ENCODE assay signal across 8 cellular contexts in the genomic region with DNA sequence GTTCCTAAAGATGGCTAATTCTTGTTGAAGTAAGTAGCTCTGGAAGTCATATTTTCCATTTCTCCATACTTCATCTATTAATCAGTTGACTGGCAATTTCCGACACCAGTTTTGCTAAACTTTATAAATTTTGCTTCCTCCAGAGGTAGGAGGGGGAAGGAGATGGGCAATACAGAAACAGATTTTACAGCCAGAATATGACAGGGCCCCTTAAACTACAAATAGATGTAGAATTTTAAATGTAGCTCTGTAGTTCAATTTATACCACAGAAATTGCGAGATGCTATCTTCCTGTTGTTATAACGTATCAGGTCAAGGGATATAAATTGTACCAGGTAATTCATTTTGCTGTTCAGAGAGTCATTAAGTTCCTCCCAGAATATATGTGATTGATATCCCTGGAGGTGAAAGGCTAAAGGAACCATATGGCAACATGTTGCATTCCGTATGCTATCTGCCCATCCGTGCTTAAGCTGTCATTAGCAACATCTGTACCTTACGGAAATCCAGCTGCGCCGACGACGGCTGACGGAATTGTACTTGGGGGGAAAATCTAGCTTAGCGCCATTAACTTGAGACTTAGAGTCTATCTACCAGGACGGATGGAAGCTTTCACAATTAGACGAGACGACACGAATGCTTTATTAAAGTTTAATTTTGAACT. TPM values are rescaled to one million over a fixed set of nuclear protein-coding genes. Genes with fewer than 3 reads are reported as not detected.
DNase-seq lines count a peak whose midpoint lies in the region; ATAC-seq, FAIRE-seq and TF ChIP-seq lines count a peak whose summit lies in the region.

No MANE protein-coding gene starts in this region.

- POLR2A ChIA-PET in HepG2 (lab: Yijun Ruan, JAX): no interaction called here

- intact Hi-C loops in body of pancreas (cut with DNase I) (no loop called here), HepG2 (cut with micrococcal nuclease; ENCODE audit: unreplicated experiment) (no loop called here)

- H3K9ac ChIP-seq in HepG2 (ENCODE audit: insufficient read depth, low read depth, low read length) (no peak overlapping the region), stomach smooth muscle (ENCODE audit: low read length in 2 of 2) (peak overlapping the region; percentile 98 to 100)

- no peak overlapping the region for H2AFZ ChIP-seq in HepG2 (ENCODE audit: low read length)

- no peak for TF ChIP-seq RAD21 in HepG2 (CRISPR knock-in tag; IDR thresholded peaks at IDR 0.05)

- BruUV-seq in HepG2 (replicated peaks; lab: Mats Ljungman, UMichigan): TSS peak; percentile 70

- no peak for TF ChIP-seq CTCF in body of pancreas (IDR thresholded peaks at IDR 0.05)
- TF ChIP-seq CTCF in HepG2 (CRISPR knock-in tag; IDR thresholded peaks at IDR 0.05): no peak
- TF ChIP-seq CTCF in D721Med (IDR thresholded peaks at IDR 0.05; ENCODE audit: insufficient read depth, missing control alignments): no peak

- H3K36me3 ChIP-seq in body of pancreas (replicated peaks in 1 of 2; ENCODE audit: insufficient read depth in 1 of 2, low read depth in 2 of 2) (no peaks in the 10 kb centered on the region), HepG2 (replicated peaks in 1 of 2; ENCODE audit: control insufficient read depth in 1 of 2, insufficient read depth in 2 of 2, low read length in 2 of 2) (no peaks in the 10 kb centered on the region), stomach smooth muscle (ENCODE audit: control insufficient read depth in 2 of 2, insufficient read depth in 2 of 2, low read length in 2 of 2) (no peaks in the 10 kb centered on the region)

- TF ChIP-seq EP300 in HepG2 (IDR thresholded peaks at IDR 0.05; ENCODE audit: low read depth in 2 of 2, low read length in 2 of 2) (no peak), HepG2 (CRISPR knock-in tag; IDR thresholded peaks at IDR 0.05; ENCODE audit: borderline replicate concordance) (no peak)

- in situ Hi-C loops in HepG2 (cut with HindIII; ENCODE audit: extremely low pct_ligation_motif_present, low pct_unique_long_range_greater_than_20kb): loop anchor here (10.0 to 25.0 kb wide), 2 partner anchors 714 to 846 kb away; no protein-coding TSS in a partner anchor

- H3K4me3 ChIP-seq in body of pancreas: peak overlapping the region; percentile 23 to 60
- H3K4me3 ChIP-seq in HepG2 (replicated peaks in 1 of 3; ENCODE audit: insufficient read depth in 1 of 3, low read depth in 2 of 3, low read length in 3 of 3): peak overlapping the region; percentile 72 to 78 (median 77)
- H3K4me3 ChIP-seq in stomach smooth muscle (ENCODE audit: low read length in 2 of 2): peak overlapping the region; percentile 77 to 83

- TF ChIP-seq POLR2A in body of pancreas (IDR thresholded peaks at IDR 0.05) (no peak), HepG2 (IDR thresholded peaks at IDR 0.05; ENCODE audit: insufficient read depth in 1 of 2, low read depth in 2 of 2, low read length in 2 of 2) (no peak)

- H4K20me1 ChIP-seq in HepG2 (ENCODE audit: insufficient read depth, low read length): no peaks in the 10 kb centered on the region

- H3K79me2 ChIP-seq in HepG2 (ENCODE audit: insufficient read depth, low read length): no peaks in the 10 kb centered on the region

- H3K27me3 ChIP-seq in body of pancreas (no peaks in the 10 kb centered on the region), HepG2 (ENCODE audit: control insufficient read depth in 1 of 2, insufficient read depth in 2 of 2, low read length in 2 of 2) (peaks cover 3 to 37% of the 10 kb centered on the region in 2 experiments; a peak in 3 of 5 replicates), stomach smooth muscle (ENCODE audit: control insufficient read depth in 1 of 2, insufficient read depth in 2 of 2, low read length in 2 of 2) (no peaks in the 10 kb centered on the region)

- no peak for FAIRE-seq in HepG2 (lab: Jason Lieb, UNC)
- FAIRE-seq in D721Med (lab: Jason Lieb, UNC): no peak

- 2 to 4% methylated on average over 9 to 16 of the region's 16 CpGs for WGBS in body of pancreas, 2 donors
- 36% methylated on average over 16 of the region's 16 CpGs for WGBS in HepG2 (ENCODE audit: low lambda C conversion rate)

- ATAC-seq in HG02642 (IDR thresholded peaks at IDR 0.05; ENCODE audit: poor library complexity, unreplicated experiment): peak; percentile 11
- ATAC-seq in body of pancreas: no peak
- no peak for ATAC-seq in HepG2

- H3K4me1 ChIP-seq in body of pancreas (peaks cover 41% of the 10 kb centered on the region), HepG2 (ENCODE audit: insufficient read depth, low read length) (peaks cover 14% of the 10 kb centered on the region), stomach smooth muscle (ENCODE audit: control insufficient read depth, insufficient read depth, low read length) (peaks cover 3% of the 10 kb centered on the region)

- CTCF ChIA-PET in HepG2 (lab: Yijun Ruan, JAX; ENCODE audit: low intra/inter-chr PET ratio, low total read pairs): no interaction called here

- H3K4me2 ChIP-seq in HepG2 (ENCODE audit: low read depth, low read length): peak overlapping the region; percentile 83

- peak; percentile 55 for DNase-seq in NCI-H1105 treated with DMSO at 0.1 percent for 48 hours (lab: John Stamatoyannopoulos, UW)
- DNase-seq in NCI-H1105 (lab: John Stamatoyannopoulos, UW): no peak
- DNase-seq in NOMO-1 treated with dmso at 0.1 percent for 144 hours (lab: John Stamatoyannopoulos, UW; ENCODE audit: unreplicated experiment): peak; percentile 24
- DNase-seq in body of pancreas: peak in 2 of 4 donors; percentile 24 to 45
- no peak for DNase-seq in HepG2 (ENCODE audit: low spot score)
- no peak for DNase-seq in D721Med (ENCODE audit: insufficient read length, low spot score)

- H3K9me3 ChIP-seq in body of pancreas: no peaks in the 10 kb centered on the region
- H3K9me3 ChIP-seq in HepG2 (ENCODE audit: low read length): no peaks in the 10 kb centered on the region
- H3K9me3 ChIP-seq in stomach smooth muscle (ENCODE audit: control insufficient read depth in 2 of 2, low read length in 2 of 2): no peaks in the 10 kb centered on the region

- H3K27ac ChIP-seq in body of pancreas (peak overlapping the region; percentile 99 to 100 (median 100)), HepG2 (ENCODE audit: extremely low read length, insufficient read depth, low read length) (no peak overlapping the region), stomach smooth muscle (ENCODE audit: low read length) (peak overlapping the region; percentile 99)

TF ChIP-seq in HepG2, 621 proteins besides CTCF, POLR2A, EP300 and RAD21:
- TF ChIP-seq EZH2 (conservative IDR thresholded peaks at IDR 0.05; ENCODE audit: low read depth, low read length) (peak; percentile 69), CBX2 (IDR thresholded peaks at IDR 0.05; ENCODE audit: low read depth, low read length) (peak; percentile 77; the same call in 1 of the 2 replicates), CBX2 (CRISPR knock-in tag; IDR thresholded peaks at IDR 0.05; ENCODE audit: low read depth) (no peak), ETV5 (CRISPR knock-in tag; IDR thresholded peaks at IDR 0.05; ENCODE audit: borderline replicate concordance) (0 out of 2 replicates have a peak, but pooled peaks have one; percentile 3), RNF2 (conservative IDR thresholded peaks at IDR 0.05; ENCODE audit: low read depth) (0 out of 2 replicates have a peak, but pooled peaks have one; percentile 22), ZSCAN25 (CRISPR knock-in tag; IDR thresholded peaks at IDR 0.05) (0 out of 2 replicates have a peak, but pooled peaks have one; percentile 25), PRPF4 (IDR thresholded peaks at IDR 0.05; ENCODE audit: low read depth, low read length, poor library complexity, severe bottlenecking) (no peak)
- TF ChIP-seq, protein P1, sequence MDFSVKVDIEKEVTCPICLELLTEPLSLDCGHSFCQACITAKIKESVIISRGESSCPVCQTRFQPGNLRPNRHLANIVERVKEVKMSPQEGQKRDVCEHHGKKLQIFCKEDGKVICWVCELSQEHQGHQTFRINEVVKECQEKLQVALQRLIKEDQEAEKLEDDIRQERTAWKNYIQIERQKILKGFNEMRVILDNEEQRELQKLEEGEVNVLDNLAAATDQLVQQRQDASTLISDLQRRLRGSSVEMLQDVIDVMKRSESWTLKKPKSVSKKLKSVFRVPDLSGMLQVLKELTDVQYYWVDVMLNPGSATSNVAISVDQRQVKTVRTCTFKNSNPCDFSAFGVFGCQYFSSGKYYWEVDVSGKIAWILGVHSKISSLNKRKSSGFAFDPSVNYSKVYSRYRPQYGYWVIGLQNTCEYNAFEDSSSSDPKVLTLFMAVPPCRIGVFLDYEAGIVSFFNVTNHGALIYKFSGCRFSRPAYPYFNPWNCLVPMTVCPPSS (IDR thresholded peaks at IDR 0.05): no peak

RNA-seq across cellular contexts. Expression of gene NR4A2, which starts 8.4 kb away (rescaled TPM):
- total RNA-seq in body of pancreas (1 to 10 TPM; 1.0 to 5.9 TPM), HepG2 (2016; rRNA removed; fragmentation: Illumina TruSeq; extraction: Trizol) (not detected in 2 replicates)
- not detected in 2 replicates for total RNA-seq in HepG2 (2016; cell fraction: cytosol; rRNA removed; fragmentation: Illumina TruSeq; extraction: Trizol; ENCODE audit: low read depth)
- not detected in 2 replicates for total RNA-seq in HepG2 (2016; cell fraction: insoluble cytoplasmic fraction; rRNA removed; fragmentation: Illumina TruSeq; extraction: Trizol)
- 0.03 TPM in 1 of 2 replicates, not detected in the other for total RNA-seq in HepG2 (2016; cell fraction: membrane; rRNA removed; fragmentation: Illumina TruSeq; extraction: Trizol)
- total RNA-seq in HepG2 (2016; cell fraction: nucleus; rRNA removed; fragmentation: Illumina TruSeq; extraction: Trizol): not detected in 2 replicates
- polyA plus RNA-seq in HepG2 (2011; rRNA removed): 0.13 TPM in 1 of 2 replicates, not detected in the other
- not detected in 2 replicates for polyA plus RNA-seq in HepG2 (2011; cell fraction: cytosol; rRNA removed)
- 0.14 and 0.27 TPM in 2 replicates for polyA plus RNA-seq in HepG2 (2011; cell fraction: nucleus; rRNA removed)
- polyA plus RNA-seq in HepG2 (2012): 0.07 TPM in 1 of 2 replicates, not detected in the other
- polyA plus RNA-seq in HepG2 (2016; cell fraction: cytosol; fragmentation: Illumina TruSeq; extraction: Trizol; ENCODE audit: low read depth): not detected in 2 replicates
- not detected in 2 replicates for polyA plus RNA-seq in HepG2 (2016; cell fraction: insoluble cytoplasmic fraction; fragmentation: Illumina TruSeq; extraction: Trizol; ENCODE audit: low read depth)
- not detected in 2 replicates for polyA plus RNA-seq in HepG2 (2016; cell fraction: membrane; fragmentation: Illumina TruSeq; extraction: Trizol; ENCODE audit: low read depth)
- 0.13 and 0.21 TPM in 2 replicates for polyA plus RNA-seq in HepG2 (2016; cell fraction: nucleus; fragmentation: Illumina TruSeq; extraction: Trizol; ENCODE audit: insufficient read depth, low read depth)
- polyA minus RNA-seq in HepG2 (2011; rRNA and poly(A)+ RNA removed; ENCODE audit: low replicate concordance): 9.7 TPM in 1 of 2 replicates, not detected in the other
- 0.20 TPM in 1 of 2 replicates, not detected in the other for polyA minus RNA-seq in HepG2 (2011; cell fraction: cytosol; rRNA and poly(A)+ RNA removed)
- polyA minus RNA-seq in HepG2 (2011; cell fraction: nucleus; rRNA and poly(A)+ RNA removed): 0.99 TPM in 1 of 2 replicates, not detected in the other

Comparison
In these comparisons a context has a peak if more than half of its experiments do, and no peak if none do; other contexts are left out.
1. DNase-seq: peak in NCI-H1105 treated with DMSO at 0.1 percent for 48 hours (single experiment) and NOMO-1 treated with dmso at 0.1 percent for 144 hours (single experiment); none in NCI-H1105 (single experiment), HepG2 (single experiment) and D721Med (single experiment).
2. Peak in every context shown above with its lines, with median percentiles within 50 percentile points of each other: H3K4me3 ChIP-seq.